8 cellular contexts compared by ENCODE assay signal in genomic region chr11:6389921-6390717, GRCh38. TPM values are rescaled to one million over a fixed set of nuclear protein-coding genes. Genes with fewer than 3 reads are reported as not detected.
A peak's percentile ranks its signal among the peaks of the same experiment; 100 is the strongest.
DNase-seq lines count a peak whose midpoint lies in the region; ATAC-seq and TF ChIP-seq lines count a peak whose summit lies in the region.

TSS of gene SMPD1 (plus strand) at chr11:6390474. CDS start at chr11:6390599, 125 bp downstream.

- H3K4me2 ChIP-seq in IMR-90 (ENCODE audit: low read depth, low read length) = peak within 1 kb of the TSS; percentile 96
- H3K4me2 ChIP-seq in PC-3 (ENCODE audit: low read length) = peak within 1 kb of the TSS; percentile 88

- H3K56ac ChIP-seq in IMR-90 (ENCODE audit: extremely low read depth, insufficient read depth, low read length) = peak within 1 kb of the TSS; percentile 16; the same call in 1 of the 2 replicates

- peak within 1 kb of the TSS; percentile 90 for H3K4me3 Mint-ChIP-seq in activated T-cell treated with anti-CD3 and anti-CD28 coated beads, Interleukin-2, amount 50 U/mL, for 24 hours

- no peaks in the 10 kb centered on the region for H3K9me3 Mint-ChIP-seq in activated T-cell treated with anti-CD3 and anti-CD28 coated beads, Interleukin-2, amount 50 U/mL, for 24 hours

- H2AFZ ChIP-seq in IMR-90 (replicated peaks; ENCODE audit: low read length, poor library complexity) (peak within 1 kb of the TSS; percentile 89), PC-3 (ENCODE audit: low read length) (peak within 1 kb of the TSS; percentile 84)

- dilution Hi-C loops in IMR-90 (cut with HindIII; ENCODE audit: low sequenced_read_pairs, unreplicated experiment) = no loop called here

- no peaks in the 10 kb centered on the region for H3K79me2 ChIP-seq in PC-3 (ENCODE audit: low read length)

- peak within 1 kb of the TSS; percentile 45 for H2AK5ac ChIP-seq in IMR-90 (ENCODE audit: low read depth, low read length)

- peak within 1 kb of the TSS; percentile 80 for H2BK120ac ChIP-seq in IMR-90 (ENCODE audit: low read depth, low read length)

- TF ChIP-seq RAD21 in IMR-90 (IDR thresholded peaks at IDR 0.05; ENCODE audit: low read length) = no peak

- no TSS peak for BruUV-seq in IMR-90 (replicated peaks; lab: Mats Ljungman, UMichigan)
- BruUV-seq in PC-3 (replicated peaks; lab: Mats Ljungman, UMichigan) = no TSS peak

- H3K9ac ChIP-seq in IMR-90 (ENCODE audit: low read depth, low read length) (peak within 1 kb of the TSS; percentile 80), PC-3 (ENCODE audit: low read length) (peak within 1 kb of the TSS; percentile 67), mucosa of rectum (ENCODE audit: low read depth in 1 of 2, low read length in 2 of 2) (peak within 1 kb of the TSS; percentile 82 to 89)

- H3K36me3 Mint-ChIP-seq in activated T-cell treated with anti-CD3 and anti-CD28 coated beads, Interleukin-2, amount 50 U/mL, for 24 hours (ENCODE audit: low read depth) = peaks cover 34% of the 10 kb centered on the region

- H3F3A ChIP-seq in PC-3 (ENCODE audit: low read length, unreplicated experiment) = no peaks in the 10 kb centered on the region

- H3K27ac ChIP-seq in IMR-90 (ENCODE audit: insufficient read depth, low read length) (peak within 1 kb of the TSS; percentile 76), PC-3 (ENCODE audit: low read length) (peak within 1 kb of the TSS; percentile 79), mucosa of rectum (ENCODE audit: low read depth in 2 of 2, low read length in 2 of 2) (peak within 1 kb of the TSS; percentile 93 to 97)

- H3K9me3 ChIP-seq in IMR-90 (ENCODE audit: control insufficient read depth, insufficient read depth, low read length) (no peaks in the 10 kb centered on the region), PC-3 (ENCODE audit: low read length) (no peaks in the 10 kb centered on the region), mucosa of rectum (ENCODE audit: control insufficient read depth in 2 of 2, low read length in 2 of 2) (no peaks in the 10 kb centered on the region)

- H3K4me1 Mint-ChIP-seq in activated T-cell treated with anti-CD3 and anti-CD28 coated beads, Interleukin-2, amount 50 U/mL, for 24 hours (ENCODE audit: low read depth) = peaks cover 57% of the 10 kb centered on the region

- H3K18ac ChIP-seq in IMR-90 (ENCODE audit: low read depth, low read length) = peak within 1 kb of the TSS; percentile 66; the same call in 1 of the 2 replicates

- H3K36me3 ChIP-seq in IMR-90 (ENCODE audit: control insufficient read depth, insufficient read depth, low read length) (peaks cover 14% of the 10 kb centered on the region; the same call in 1 of the 2 replicates), PC-3 (ENCODE audit: low read depth, low read length) (no peaks in the 10 kb centered on the region), mucosa of rectum (ENCODE audit: control insufficient read depth in 2 of 2, insufficient read depth in 2 of 2, low read length in 2 of 2) (peaks cover 2% of the 10 kb centered on the region in 2 donors)

- peak within 1 kb of the TSS; percentile 61 for H2BK5ac ChIP-seq in IMR-90 (ENCODE audit: low read depth, low read length, poor library complexity, severe bottlenecking)

- H3K27me3 ChIP-seq in IMR-90 (ENCODE audit: control insufficient read depth, insufficient read depth, low read length) (no peaks in the 10 kb centered on the region), PC-3 (ENCODE audit: low read length) (no peaks in the 10 kb centered on the region), mucosa of rectum (ENCODE audit: control insufficient read depth in 2 of 2, insufficient read depth in 2 of 2, low read length in 2 of 2) (no peaks in the 10 kb centered on the region)

- peak within 1 kb of the TSS; percentile 46 for H3K23ac ChIP-seq in IMR-90 (ENCODE audit: low read depth, low read length)

- H4K8ac ChIP-seq in IMR-90 (ENCODE audit: low read depth in 2 of 2, low read length in 2 of 2) = peak within 1 kb of the TSS; percentile 40 to 87; a peak in 3 of 4 replicates

- WGBS in IMR-90 (ENCODE audit: extremely low coverage in 2 of 2, insufficient read length in 1 of 2), 2 experiments = 1% methylated on average over 25 of the region's 62 CpGs; no CpG with 5 or more reads in 1 of the 2 experiments

- peak within 1 kb of the TSS; percentile 45; the same call in 2 of the 3 replicates for H2BK15ac ChIP-seq in IMR-90 (ENCODE audit: low read depth, low read length)

- POLR2A ChIA-PET in IMR-90 (lab: Charles Lee; ENCODE audit: unreplicated experiment) = interaction anchor here (0.6 kb wide), 2 partner anchors 13 to 72 kb away, joined by 4 to 5 read pairs; no protein-coding TSS in a partner anchor
- POLR2A ChIA-PET in PC-3 (lab: Charles Lee; ENCODE audit: unreplicated experiment) = interaction anchor here (0.6 to 0.7 kb wide), 3 partner anchors 29 to 41 kb away, joined by 3 to 11 read pairs (median 3); partner anchors contain the start of gene APBB1

- H3K4me1 ChIP-seq in IMR-90 (ENCODE audit: control insufficient read depth, insufficient read depth, low read length) = peaks cover 6% of the 10 kb centered on the region
- H3K4me1 ChIP-seq in PC-3 (ENCODE audit: insufficient read depth, low read length) = peaks cover 12% of the 10 kb centered on the region
- peaks cover 21 to 31% of the 10 kb centered on the region in 2 donors for H3K4me1 ChIP-seq in mucosa of rectum (ENCODE audit: control insufficient read depth in 2 of 2, insufficient read depth in 2 of 2, low read length in 2 of 2)

- peak within 1 kb of the TSS; percentile 58 for H2BK20ac ChIP-seq in IMR-90 (ENCODE audit: low read depth, low read length)

- H3K4me3 ChIP-seq in IMR-90 (ENCODE audit: insufficient read depth, low read depth, low read length) (peak within 1 kb of the TSS; percentile 90), PC-3 (ENCODE audit: low read length) (peak within 1 kb of the TSS; percentile 72), mucosa of rectum (ENCODE audit: low read length in 2 of 2) (peak within 1 kb of the TSS; percentile 79 to 90)

- peak; percentile 94 for ATAC-seq in GM21529 (IDR thresholded peaks at IDR 0.05; ENCODE audit: unreplicated experiment)
- peak; percentile 95 for ATAC-seq in IMR-90 (ENCODE audit: low read depth)
- peak; percentile 90 for ATAC-seq in PC-3

- H3K27ac Mint-ChIP-seq in activated T-cell treated with anti-CD3 and anti-CD28 coated beads, Interleukin-2, amount 50 U/mL, for 24 hours = peak within 1 kb of the TSS; percentile 100

- peak within 1 kb of the TSS; percentile 61 for H4K91ac ChIP-seq in IMR-90 (ENCODE audit: insufficient read depth, low read depth, low read length)

- CTCF ChIA-PET in IMR-90 (lab: Yijun Ruan, JAX) (interaction anchor here (0.8 to 1.1 kb wide), 2 partner anchors 11 to 30 kb away, joined by 4 to 5 read pairs; no protein-coding TSS in a partner anchor), PC-3 (lab: Charles Lee) (interaction anchor here (0.8 to 1.3 kb wide), 2 partner anchors 11 to 27 kb away, joined by 3 to 10 read pairs; no protein-coding TSS in a partner anchor)

- H3K14ac ChIP-seq in IMR-90 (replicated peaks; ENCODE audit: low read depth, low read length) = peak within 1 kb of the TSS; percentile 78

- peak; percentile 65; the same call in 1 of the 2 replicates for TF ChIP-seq POLR2A in IMR-90 (IDR thresholded peaks at IDR 0.05; ENCODE audit: low read depth, low read length)
- peak; percentile 72 for TF ChIP-seq POLR2A in erythroblast (IDR thresholded peaks at IDR 0.05; ENCODE audit: low read length)

- peaks cover 20% of the 10 kb centered on the region for H3K9me1 ChIP-seq in IMR-90 (ENCODE audit: insufficient read depth, low read length)

- intact Hi-C loops in IMR-90 (cut with micrococcal nuclease) = loop anchor here (2.0 kb wide), 1 partner anchor 29 kb away; the partner anchor contains the start of gene APBB1
- intact Hi-C loops in PC-3 (cut with micrococcal nuclease) = loop anchor here (2.0 kb wide), 2 partner anchors 29 to 85 kb away; partner anchors contain the start of gene APBB1

- in situ Hi-C loops in IMR-90 (cut with MboI; ENCODE audit: low sequenced_read_pairs) = loop anchor here (10.0 kb wide), 1 partner anchor 295 kb away; the partner anchor contains the start of gene MRPL17

- H3K4ac ChIP-seq in IMR-90 (ENCODE audit: low read depth, low read length) = peak within 1 kb of the TSS; percentile 85

- no peaks in the 10 kb centered on the region for H3K9me2 ChIP-seq in PC-3 (replicated peaks; ENCODE audit: low read length)

- H4K5ac ChIP-seq in IMR-90 (ENCODE audit: low read depth, low read length) = peak within 1 kb of the TSS; percentile 57

- H2AK9ac ChIP-seq in IMR-90 (replicated peaks; ENCODE audit: low read depth, low read length, poor library complexity) = peak within 1 kb of the TSS; percentile 98

- peaks cover 5 to 25% of the 10 kb centered on the region in 2 experiments; a peak in 2 of 4 replicates for H3K79me1 ChIP-seq in IMR-90 (ENCODE audit: low read depth in 1 of 2, low read length in 2 of 2)

- no peaks in the 10 kb centered on the region for H3K27me3 Mint-ChIP-seq in activated T-cell treated with anti-CD3 and anti-CD28 coated beads, Interleukin-2, amount 50 U/mL, for 24 hours

- no peaks in the 10 kb centered on the region for H4K20me1 ChIP-seq in IMR-90 (ENCODE audit: insufficient read depth, low read length)
- no peaks in the 10 kb centered on the region for H4K20me1 ChIP-seq in PC-3 (ENCODE audit: low read length)

- TF ChIP-seq CTCF in IMR-90 (conservative IDR thresholded peaks at IDR 0.05; ENCODE audit: low read depth, low read length) = no peak
- no peak for TF ChIP-seq CTCF in PC-3 (conservative IDR thresholded peaks at IDR 0.05; ENCODE audit: low read depth, low read length)

- DNase-seq in DMS153 (lab: John Stamatoyannopoulos, UW) (peak; percentile 78), IMR-90 (peak; percentile 80), PC-3 (peak; percentile 94), erythroblast (lab: John Stamatoyannopoulos, UW) (peak; percentile 96 to 97)
- peak; percentile 97 for DNase-seq in activated T-cell treated with anti-CD3 and anti-CD28 coated beads, Interleukin-2, amount 50 U/mL, for 24 hours
- peak; percentile 89 to 90 for DNase-seq in stimulated activated CD8-positive, alpha-beta memory T cell treated with anti-CD3 and anti-CD28 coated beads, Interleukin-4, amount 100 ng/mL, for 4 hours (ENCODE audit: low read depth in 2 of 2, low spot score in 1 of 2)

TF ChIP-seq in IMR-90, 13 proteins besides CTCF, POLR2A, EP300 and RAD21 (continues in another document):
- TF ChIP-seq MAZ (IDR thresholded peaks at IDR 0.05; ENCODE audit: borderline replicate concordance, low read depth, low read length) = peak; percentile 87; the same call in 1 of the 2 replicates
- TF ChIP-seq USF2 (IDR thresholded peaks at IDR 0.05; ENCODE audit: low read depth, low read length) = peak; percentile 60

RNA-seq across cellular contexts. Expression of gene SMPD1, which starts in this region (rescaled TPM):
- total RNA-seq in IMR-90 (2012; rRNA removed) (17.5 and 19.5 TPM in 2 replicates), PC-3 (2014; rRNA removed) (12.1 and 12.9 TPM in 2 replicates)
- polyA plus RNA-seq in IMR-90 (2012; rRNA removed) = 108 and 118 TPM in 2 replicates
- polyA plus RNA-seq in IMR-90 (2012; cell fraction: cytosol; rRNA removed) = 114 and 118 TPM in 2 replicates
- 64.5 and 79.4 TPM in 2 replicates for polyA plus RNA-seq in IMR-90 (2012; cell fraction: nucleus; rRNA removed; ENCODE audit: low replicate concordance)

Comparison
In these comparisons a context has a peak if more than half of its experiments do, and no peak if none do; other contexts are left out.
1. Peak in every context shown above with its lines: DNase-seq, ATAC-seq, H3K4me3 ChIP-seq and H3K27ac ChIP-seq.